In genomic region chr1:32074841-32075240, GRCh38 we compare ENCODE assay signal across 19 cellular contexts. TPM values are rescaled to one million over a fixed set of nuclear protein-coding genes. Genes with fewer than 3 reads are reported as not detected.
DNase-seq lines count a peak whose midpoint lies in the region; ATAC-seq lines count a peak whose summit lies in the region.
"Had no signal": no experiment of that assay in that cellular context is flagged by ENCODE, and none has a peak within 500 bp of the region (broad histone marks: within the 10 kb centered on the region; RNA-seq: fewer than 3 reads in every experiment).

No MANE protein-coding gene starts in this region.

- ATAC-seq in activated CD8-positive, alpha-beta T cell treated with anti-CD3 and anti-CD28 coated beads, Interleukin-2, amount 10 ng/mL, durations not matched to agents 7 days and 5 days: no peak
- ATAC-seq in memory B cell (ENCODE audit: low read depth): no peak
- no peak for ATAC-seq in stimulated activated naive B cell treated with anti-CD40 and anti-IgM and Interleukin-4, amounts not matched to agents 10 μg/mL and 1 μg/mL and 100 μg/mL, for 72 hours (replicated peaks)
- ATAC-seq in HG03045 (IDR thresholded peaks at IDR 0.05; ENCODE audit: unreplicated experiment): no peak
- ATAC-seq: body of pancreas, lower lobe of right lung, Right ventricle myocardium inferior had no signal

- DNase-seq in activated CD8-positive, alpha-beta T cell treated with anti-CD3 and anti-CD28 coated beads, Interleukin-2, amount 10 ng/mL, durations not matched to agents 7 days and 5 days: no peak
- no peak for DNase-seq in memory B cell (ENCODE audit: low spot score in 2 of 2)
- no peak for DNase-seq in DMS53 (lab: John Stamatoyannopoulos, UW)
- no peak for DNase-seq in HuH-7.5 (ENCODE audit: low spot score)
- DNase-seq in stimulated activated naive B cell treated with anti-CD40 and anti-IgM and Interleukin-4, amounts not matched to agents 10 μg/mL and 1 μg/mL and 100 μg/mL, for 72 hours: no peak
- DNase-seq: activated naive CD4-positive, alpha-beta T cell treated with anti-CD3 and anti-CD28 coated beads for 36 hours; body of pancreas; DMS 273 treated with DMSO at 0.1 percent for 48 hours; GF-D8; H7; lower lobe of right lung; NCI-H2171; NCI-H526 had no signal

- H3K4me1 Mint-ChIP-seq in activated CD8-positive, alpha-beta T cell treated with anti-CD3 and anti-CD28 coated beads, Interleukin-2, amount 10 ng/mL, durations not matched to agents 7 days and 5 days (ENCODE audit: low read depth): peaks cover 38% of the 10 kb centered on the region
- peaks cover 26% of the 10 kb centered on the region for H3K4me1 Mint-ChIP-seq in memory B cell
- H3K4me1 Mint-ChIP-seq in stimulated activated naive B cell treated with anti-CD40 and anti-IgM and Interleukin-4, amounts not matched to agents 10 μg/mL and 1 μg/mL and 100 μg/mL, for 72 hours: peaks cover 37 to 54% of the 10 kb centered on the region in 2 donors

- no peak overlapping the region for H3K9ac ChIP-seq in BLaER1

- H3K4me2 ChIP-seq in BLaER1: 0 out of 2 replicates have a peak overlapping the region, but pooled peaks have one; percentile 76

- H3K36me3 Mint-ChIP-seq in activated CD8-positive, alpha-beta T cell treated with anti-CD3 and anti-CD28 coated beads, Interleukin-2, amount 10 ng/mL, durations not matched to agents 7 days and 5 days (ENCODE audit: low read depth): peaks cover 18% of the 10 kb centered on the region
- peaks cover 9% of the 10 kb centered on the region for H3K36me3 Mint-ChIP-seq in memory B cell
- peaks cover 17 to 20% of the 10 kb centered on the region in 2 donors for H3K36me3 Mint-ChIP-seq in stimulated activated naive B cell treated with anti-CD40 and anti-IgM and Interleukin-4, amounts not matched to agents 10 μg/mL and 1 μg/mL and 100 μg/mL, for 72 hours

- H3K79me2 ChIP-seq in ACC112 (ENCODE audit: control insufficient read depth, insufficient read depth, low read length, unreplicated experiment): peaks cover 30% of the 10 kb centered on the region

- no peaks in the 10 kb centered on the region for H3K27me3 Mint-ChIP-seq in activated CD8-positive, alpha-beta T cell treated with anti-CD3 and anti-CD28 coated beads, Interleukin-2, amount 10 ng/mL, durations not matched to agents 7 days and 5 days (ENCODE audit: low read depth)
- no peaks in the 10 kb centered on the region for H3K27me3 Mint-ChIP-seq in memory B cell
- no peaks in the 10 kb centered on the region for H3K27me3 Mint-ChIP-seq in stimulated activated naive B cell treated with anti-CD40 and anti-IgM and Interleukin-4, amounts not matched to agents 10 μg/mL and 1 μg/mL and 100 μg/mL, for 72 hours

- no peak overlapping the region for H2AFZ ChIP-seq in ACC112 (ENCODE audit: low read length, unreplicated experiment)
- H2AFZ ChIP-seq: hepatocyte had no signal

- no peak overlapping the region for H3K4me3 Mint-ChIP-seq in activated CD8-positive, alpha-beta T cell treated with anti-CD3 and anti-CD28 coated beads, Interleukin-2, amount 10 ng/mL, durations not matched to agents 7 days and 5 days
- H3K4me3 Mint-ChIP-seq in memory B cell: no peak overlapping the region
- H3K4me3 Mint-ChIP-seq in stimulated activated naive B cell treated with anti-CD40 and anti-IgM and Interleukin-4, amounts not matched to agents 10 μg/mL and 1 μg/mL and 100 μg/mL, for 72 hours: no peak overlapping the region
- H3K4me3 Mint-ChIP-seq: activated naive CD4-positive, alpha-beta T cell treated with anti-CD3 and anti-CD28 coated beads for 36 hours had no signal

- no peaks in the 10 kb centered on the region for H3K9me3 ChIP-seq in BLaER1
- H3K9me3 ChIP-seq: body of pancreas, lower lobe of right lung had no signal

- no peaks in the 10 kb centered on the region for H3K9me3 Mint-ChIP-seq in activated CD8-positive, alpha-beta T cell treated with anti-CD3 and anti-CD28 coated beads, Interleukin-2, amount 10 ng/mL, durations not matched to agents 7 days and 5 days (ENCODE audit: insufficient read depth)
- no peaks in the 10 kb centered on the region for H3K9me3 Mint-ChIP-seq in memory B cell
- H3K9me3 Mint-ChIP-seq in stimulated activated naive B cell treated with anti-CD40 and anti-IgM and Interleukin-4, amounts not matched to agents 10 μg/mL and 1 μg/mL and 100 μg/mL, for 72 hours: no peaks in the 10 kb centered on the region
- H3K9me3 Mint-ChIP-seq: activated naive CD4-positive, alpha-beta T cell treated with anti-CD3 and anti-CD28 coated beads for 36 hours had no signal

- peaks cover 31% of the 10 kb centered on the region for H3K4me1 ChIP-seq in ACC112 (ENCODE audit: control insufficient read depth, insufficient read depth, low read length, unreplicated experiment)
- H3K4me1 ChIP-seq in BLaER1: peaks cover 55% of the 10 kb centered on the region

- no peaks in the 10 kb centered on the region for H3K27me3 ChIP-seq in ACC112 (ENCODE audit: insufficient read depth, low read length)
- H3K27me3 ChIP-seq in BLaER1: no peaks in the 10 kb centered on the region
- H3K27me3 ChIP-seq: body of pancreas, hepatocyte had no signal

- peak overlapping the region; percentile 3 for H3K27ac Mint-ChIP-seq in activated CD8-positive, alpha-beta T cell treated with anti-CD3 and anti-CD28 coated beads, Interleukin-2, amount 10 ng/mL, durations not matched to agents 7 days and 5 days
- H3K27ac Mint-ChIP-seq in memory B cell: peak overlapping the region; percentile 10
- H3K27ac Mint-ChIP-seq in stimulated activated naive B cell treated with anti-CD40 and anti-IgM and Interleukin-4, amounts not matched to agents 10 μg/mL and 1 μg/mL and 100 μg/mL, for 72 hours: no peak overlapping the region

- H3K36me3 ChIP-seq in ACC112 (ENCODE audit: insufficient read depth, low read length) (peaks cover 9% of the 10 kb centered on the region), BLaER1 (peaks cover 56% of the 10 kb centered on the region)

- CTCF ChIA-PET in activated CD8-positive, alpha-beta T cell treated with anti-CD3 and anti-CD28 coated beads, Interleukin-2, amount 10 ng/mL, durations not matched to agents 7 days and 5 days (lab: Charles Lee): interaction anchor here (2.5 kb wide), 1 partner anchor 34 kb away, joined by 21 read pairs; the partner anchor contains the start of gene KPNA6

- H3K27ac ChIP-seq in ACC112 (ENCODE audit: low read depth, low read length) (peak overlapping the region; percentile 24; the same call in 1 of the 2 replicates), BLaER1 (0 out of 2 replicates have a peak overlapping the region, but pooled peaks have one; percentile 5)
- H3K27ac ChIP-seq: body of pancreas, hepatocyte, lower lobe of right lung had no signal

- peaks cover 39% of the 10 kb centered on the region for H4K20me1 ChIP-seq in BLaER1

- POLR2A ChIA-PET in activated CD8-positive, alpha-beta T cell treated with anti-CD3 and anti-CD28 coated beads, Interleukin-2, amount 10 ng/mL, durations not matched to agents 7 days and 5 days (lab: Charles Lee): no interaction called here

- no peak overlapping the region; the same call in 1 of the 2 replicates for H3K4me3 ChIP-seq in ACC112 (ENCODE audit: low read depth, low read length)
- H3K4me3 ChIP-seq in BLaER1: no peak overlapping the region
- H3K4me3 ChIP-seq: body of pancreas, coronary artery, hepatocyte, lower lobe of right lung had no signal

RNA-seq across cellular contexts. Expression of gene TMEM39B, which starts 2.1 kb away (rescaled TPM):
- total RNA-seq in activated CD8-positive, alpha-beta T cell treated with anti-CD3 and anti-CD28 coated beads, Interleukin-2, amount 10 ng/mL, durations not matched to agents 7 days and 5 days: 10 to 100 TPM; 32.6 to 36.2 TPM

RNA-seq across cellular contexts. Expression of gene KPNA6, which starts 33.0 kb away (rescaled TPM):
- 10 to 100 TPM; 65.7 to 67.2 TPM for total RNA-seq in activated CD8-positive, alpha-beta T cell treated with anti-CD3 and anti-CD28 coated beads, Interleukin-2, amount 10 ng/mL, durations not matched to agents 7 days and 5 days
